In the genomic region with DNA sequence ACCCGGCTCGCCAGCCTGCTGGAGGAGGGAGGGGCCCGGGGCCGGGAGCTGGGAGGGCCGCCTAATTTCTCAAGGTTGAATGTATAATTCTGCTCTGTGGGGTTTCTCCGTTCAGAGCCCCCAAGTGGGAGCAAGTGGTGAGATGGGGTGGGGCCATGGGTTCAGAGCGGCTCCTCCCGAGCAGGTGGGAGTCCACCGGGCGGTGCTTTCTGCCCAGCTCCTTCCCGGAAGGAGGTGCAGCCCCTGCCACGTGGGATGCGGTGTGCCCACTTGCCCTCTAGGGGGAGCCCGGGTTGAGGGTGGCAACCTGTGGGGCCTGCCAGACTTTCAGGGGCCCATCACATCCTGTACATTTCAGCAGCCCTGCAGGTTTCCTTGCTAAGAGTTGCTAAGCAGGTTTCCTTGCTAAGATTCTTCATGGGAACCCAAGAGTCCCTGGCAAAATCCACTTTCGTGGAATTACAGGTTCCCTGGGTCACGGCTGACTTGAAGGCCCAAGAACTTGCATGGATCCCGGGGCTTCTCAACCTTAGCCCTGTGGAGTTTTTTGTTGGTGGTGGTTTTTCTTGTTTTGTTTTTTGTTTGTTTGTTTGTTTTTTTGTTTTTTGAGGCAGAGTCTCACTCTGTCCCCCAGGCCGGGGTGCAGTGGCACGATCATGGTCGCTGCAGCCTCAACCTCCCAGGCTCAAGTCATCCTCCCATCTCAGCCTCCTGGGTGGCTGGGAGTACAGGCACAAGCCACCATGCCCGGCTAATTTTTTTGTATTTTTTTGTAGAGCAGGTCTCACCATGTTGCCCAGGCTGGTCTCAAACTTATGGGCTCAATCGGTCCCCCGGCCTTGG, we compare ENCODE assay signal across 1 cellular context.
TF ChIP-seq lines count a peak whose summit lies in the region.

No MANE protein-coding gene starts in this region.

TF ChIP-seq in H1, 55 proteins besides CTCF, POLR2A, EP300 and RAD21 (continued from another document):
- TF ChIP-seq, protein P1, sequence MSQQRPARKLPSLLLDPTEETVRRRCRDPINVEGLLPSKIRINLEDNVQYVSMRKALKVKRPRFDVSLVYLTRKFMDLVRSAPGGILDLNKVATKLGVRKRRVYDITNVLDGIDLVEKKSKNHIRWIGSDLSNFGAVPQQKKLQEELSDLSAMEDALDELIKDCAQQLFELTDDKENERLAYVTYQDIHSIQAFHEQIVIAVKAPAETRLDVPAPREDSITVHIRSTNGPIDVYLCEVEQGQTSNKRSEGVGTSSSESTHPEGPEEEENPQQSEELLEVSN (IDR thresholded peaks at IDR 0.05): peak; percentile 28; the same call in 1 of the 2 replicates
- TF ChIP-seq, protein P2, sequence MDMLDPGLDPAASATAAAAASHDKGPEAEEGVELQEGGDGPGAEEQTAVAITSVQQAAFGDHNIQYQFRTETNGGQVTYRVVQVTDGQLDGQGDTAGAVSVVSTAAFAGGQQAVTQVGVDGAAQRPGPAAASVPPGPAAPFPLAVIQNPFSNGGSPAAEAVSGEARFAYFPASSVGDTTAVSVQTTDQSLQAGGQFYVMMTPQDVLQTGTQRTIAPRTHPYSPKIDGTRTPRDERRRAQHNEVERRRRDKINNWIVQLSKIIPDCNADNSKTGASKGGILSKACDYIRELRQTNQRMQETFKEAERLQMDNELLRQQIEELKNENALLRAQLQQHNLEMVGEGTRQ (IDR thresholded peaks at IDR 0.05; ENCODE audit: low read length): peak; percentile 67
- no peak for TF ChIP-seq PHF8 (conservative IDR thresholded peaks at IDR 0.05; ENCODE audit: low read depth, low read length)
